8 cellular contexts compared by ENCODE assay signal in the genomic region with DNA sequence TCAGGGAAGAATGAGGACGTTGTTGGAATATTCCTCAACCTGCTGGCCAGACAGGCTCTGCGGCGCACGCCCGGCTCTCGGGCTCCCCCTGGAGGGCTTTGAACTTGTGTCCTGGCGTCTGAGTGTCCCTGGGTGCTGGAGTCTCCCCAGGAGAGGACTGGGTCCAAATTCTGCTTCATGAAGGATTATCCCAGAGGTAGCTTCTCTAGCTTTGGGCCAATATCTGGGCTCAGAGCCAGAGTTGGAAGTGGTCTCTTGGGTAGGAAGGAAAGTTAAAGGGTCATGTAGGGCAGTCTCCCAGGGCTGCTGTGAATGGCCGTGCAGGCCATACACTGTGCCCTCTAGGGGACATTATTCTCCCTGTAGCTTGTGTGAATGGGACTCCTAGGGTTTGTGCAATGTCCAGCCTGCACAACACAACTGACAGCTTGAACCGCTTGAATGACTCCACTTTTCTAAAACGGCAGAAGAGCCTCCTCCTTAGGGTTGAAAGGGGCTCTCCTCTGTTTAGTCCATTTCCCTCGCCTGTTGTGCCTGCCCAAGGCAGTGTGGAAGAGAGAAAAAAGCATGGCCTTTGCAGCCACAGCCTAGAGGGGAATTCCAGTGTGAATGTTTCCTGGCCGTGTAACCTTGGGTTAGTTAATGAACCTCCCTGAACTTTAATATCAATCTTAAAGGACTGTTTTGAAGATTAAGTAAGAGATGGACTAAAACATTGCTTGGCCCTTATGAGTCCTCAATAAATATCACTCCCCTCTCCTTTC.
DNase-seq lines count a peak whose midpoint lies in the region; ATAC-seq and TF ChIP-seq lines count a peak whose summit lies in the region.

No MANE protein-coding gene starts in this region.

- no peak overlapping the region for H3K4me3 ChIP-seq in effector memory CD4-positive, alpha-beta T cell (ENCODE audit: insufficient read depth, low read depth, low read length, poor library complexity, severe bottlenecking)
- H3K4me3 ChIP-seq in lung: no peak overlapping the region

- H3K27ac ChIP-seq in effector memory CD4-positive, alpha-beta T cell (ENCODE audit: insufficient read depth, low read length, poor library complexity, severe bottlenecking): no peak overlapping the region
- no peak overlapping the region for H3K27ac ChIP-seq in lung (ENCODE audit: low read depth in 1 of 2, low read length in 1 of 2)

- peak; percentile 71 for DNase-seq in DMS53 treated with DMSO at 0.1 percent for 48 hours (lab: John Stamatoyannopoulos, UW; ENCODE audit: unreplicated experiment)
- peak; percentile 80 for DNase-seq in NCI-H526 treated with DMSO at 0.1 percent for 48 hours (lab: John Stamatoyannopoulos, UW)
- DNase-seq in activated CD4-positive, alpha-beta T cell treated with anti-CD3 and anti-CD28 coated beads, Interleukin-2, amount 50 U/mL, for 4 hours: peak; percentile 27 to 39
- peak in 2 of 3 donors; percentile 6 to 12 for DNase-seq in effector memory CD4-positive, alpha-beta T cell
- peak; percentile 73 for DNase-seq in lung (ENCODE audit: low spot score)
- DNase-seq in stimulated activated CD8-positive, alpha-beta memory T cell treated with anti-CD3 and anti-CD28 coated beads, Interleukin-15, amount 100 ng/mL, for 48 hours (ENCODE audit: low read depth in 2 of 2): peak; percentile 18 to 26

- H3K4me1 ChIP-seq in effector memory CD4-positive, alpha-beta T cell (ENCODE audit: control insufficient read depth, insufficient read depth, low read length, poor library complexity, severe bottlenecking): peaks cover 3% of the 10 kb centered on the region
- H3K4me1 ChIP-seq in lung (ENCODE audit: control insufficient read depth in 2 of 2, insufficient read depth in 2 of 2, low read length in 2 of 2): no peaks in the 10 kb centered on the region

- peak; percentile 32 for TF ChIP-seq CTCF in lung (IDR thresholded peaks at IDR 0.05; ENCODE audit: control extremely low read depth, extremely low read depth)

- ATAC-seq in HG02798 (IDR thresholded peaks at IDR 0.05; ENCODE audit: poor library complexity, unreplicated experiment) (peak; percentile 67), lung (ENCODE audit: insufficient read depth, low FRiP score) (peak; percentile 79), GM19324 (IDR thresholded peaks at IDR 0.05; ENCODE audit: low FRiP score, unreplicated experiment) (no peak)

- no peaks in the 10 kb centered on the region for H3K27me3 ChIP-seq in effector memory CD4-positive, alpha-beta T cell (replicated peaks; ENCODE audit: control insufficient read depth, insufficient read depth, low read length, poor library complexity, severe bottlenecking)
- H3K27me3 ChIP-seq in lung (ENCODE audit: control insufficient read depth, insufficient read depth): no peaks in the 10 kb centered on the region

- WGBS in lung, 2 donors: 14 to 21% methylated on average over 12 of the region's 12 CpGs

- no peaks in the 10 kb centered on the region for H3K36me3 ChIP-seq in effector memory CD4-positive, alpha-beta T cell (ENCODE audit: control insufficient read depth, insufficient read depth, low read length)
- no peaks in the 10 kb centered on the region for H3K36me3 ChIP-seq in lung (ENCODE audit: control insufficient read depth in 2 of 2, insufficient read depth in 2 of 2, low read length in 2 of 2)

- H3K9me3 ChIP-seq in effector memory CD4-positive, alpha-beta T cell (ENCODE audit: control insufficient read depth, low read length): no peaks in the 10 kb centered on the region
- no peaks in the 10 kb centered on the region for H3K9me3 ChIP-seq in lung (ENCODE audit: control insufficient read depth in 2 of 2, insufficient read depth in 1 of 2, low read length in 1 of 2)

Comparison
In these comparisons a context has a peak if more than half of its experiments do, and no peak if none do; other contexts are left out.
1. DNase-seq: peak in every context shown above with its lines; median percentile 80 in NCI-H526 treated with DMSO at 0.1 percent for 48 hours; 73 in lung; 71 in DMS53 treated with DMSO at 0.1 percent for 48 hours; 33 in activated CD4-positive, alpha-beta T cell treated with anti-CD3 and anti-CD28 coated beads, Interleukin-2, amount 50 U/mL, for 4 hours; 22 in stimulated activated CD8-positive, alpha-beta memory T cell treated with anti-CD3 and anti-CD28 coated beads, Interleukin-15, amount 100 ng/mL, for 48 hours; 9 in effector memory CD4-positive, alpha-beta T cell.